19 cellular contexts compared by ENCODE assay signal in the genomic region with DNA sequence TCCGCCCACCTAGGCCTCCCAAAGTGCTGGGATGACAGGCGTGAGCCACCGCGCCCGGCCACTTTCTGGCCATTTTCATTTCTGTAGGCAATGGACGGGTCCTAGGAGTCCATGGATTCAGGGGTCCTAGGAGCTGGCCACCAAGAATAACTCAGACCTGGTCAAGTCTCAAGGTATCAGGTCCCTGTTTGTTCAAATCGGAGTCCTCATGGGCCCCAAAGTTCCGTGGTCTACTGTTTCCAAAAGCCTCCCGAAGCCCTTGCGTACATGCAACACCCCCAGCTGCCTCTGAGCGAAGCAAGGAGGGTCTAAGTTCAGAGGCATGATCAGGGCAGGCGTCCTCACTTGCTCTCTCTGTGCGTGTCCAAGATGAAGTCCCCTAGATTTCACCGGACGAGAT. TPM values are rescaled to one million over a fixed set of nuclear protein-coding genes. Genes with fewer than 3 reads are reported as not detected.
DNase-seq lines count a peak whose midpoint lies in the region; ATAC-seq and TF ChIP-seq lines count a peak whose summit lies in the region.
"Had no signal": no experiment of that assay in that cellular context is flagged by ENCODE, and none has a peak within 500 bp of the region (broad histone marks: within the 10 kb centered on the region; RNA-seq: fewer than 3 reads in every experiment).

No MANE protein-coding gene starts in this region.

- no peak overlapping the region for H3K9ac ChIP-seq in DND-41 (ENCODE audit: low read depth, low read length)

- peaks cover 2% of the 10 kb centered on the region for H3K36me3 Mint-ChIP-seq in activated naive CD8-positive, alpha-beta T cell
- peaks cover 11% of the 10 kb centered on the region for H3K36me3 Mint-ChIP-seq in activated naive CD8-positive, alpha-beta T cell treated with anti-CD3 and anti-CD28 coated beads, Interleukin-2, amount 50 U/mL, for 24 hours (ENCODE audit: low read depth)
- peaks cover 43% of the 10 kb centered on the region for H3K36me3 Mint-ChIP-seq in activated T-helper 2 cell treated with anti-CD3 and anti-CD28 coated beads, Interferon-gamma antibody, Interleukin-2, Interleukin-4, amounts not matched to agents 10 μg/mL and 5 μg/mL and 100 μg/mL, durations not matched to agents 14 hours and 24 hours and 36 hours (ENCODE audit: low read depth)

- H3K4me1 ChIP-seq in DND-41 (ENCODE audit: insufficient read depth, low read length): peaks cover 13% of the 10 kb centered on the region
- no peaks in the 10 kb centered on the region for H3K4me1 ChIP-seq in suprapubic skin
- H3K4me1 ChIP-seq: BE2C had no signal

- H3K4me2 ChIP-seq in DND-41 (ENCODE audit: insufficient read depth, low read length): no peak overlapping the region

- TF ChIP-seq EP300 in suprapubic skin (IDR thresholded peaks at IDR 0.05): no peak

- no peak overlapping the region for H3K4me3 Mint-ChIP-seq in activated naive CD8-positive, alpha-beta T cell
- H3K4me3 Mint-ChIP-seq in activated naive CD8-positive, alpha-beta T cell treated with anti-CD3 and anti-CD28 coated beads, Interleukin-2, amount 50 U/mL, for 24 hours: no peak overlapping the region
- no peak overlapping the region for H3K4me3 Mint-ChIP-seq in activated T-helper 2 cell treated with anti-CD3 and anti-CD28 coated beads, Interferon-gamma antibody, Interleukin-2, Interleukin-4, amounts not matched to agents 10 μg/mL and 5 μg/mL and 100 μg/mL, durations not matched to agents 14 hours and 24 hours and 36 hours (ENCODE audit: low read depth)

- TF ChIP-seq POLR2A in suprapubic skin (IDR thresholded peaks at IDR 0.05): no peak

- H3K27me3 Mint-ChIP-seq in activated naive CD8-positive, alpha-beta T cell: no peaks in the 10 kb centered on the region
- no peaks in the 10 kb centered on the region for H3K27me3 Mint-ChIP-seq in activated naive CD8-positive, alpha-beta T cell treated with anti-CD3 and anti-CD28 coated beads, Interleukin-2, amount 50 U/mL, for 24 hours
- H3K27me3 Mint-ChIP-seq in activated T-helper 2 cell treated with anti-CD3 and anti-CD28 coated beads, Interferon-gamma antibody, Interleukin-2, Interleukin-4, amounts not matched to agents 10 μg/mL and 5 μg/mL and 100 μg/mL, durations not matched to agents 14 hours and 24 hours and 36 hours (ENCODE audit: low read depth): no peaks in the 10 kb centered on the region

- TF ChIP-seq CTCF in DND-41 (IDR thresholded peaks at IDR 0.05; ENCODE audit: borderline replicate concordance, extremely low read depth, low read length, poor library complexity, severe bottlenecking) (no peak), suprapubic skin (IDR thresholded peaks at IDR 0.05) (no peak)

- H3K36me3 ChIP-seq in DND-41 (ENCODE audit: insufficient read depth, low read length) (peaks cover 71% of the 10 kb centered on the region), suprapubic skin (no peaks in the 10 kb centered on the region)
- H3K36me3 ChIP-seq: BE2C had no signal

- H2AFZ ChIP-seq in DND-41 (ENCODE audit: low read depth, low read length): no peak overlapping the region

- H3K27ac ChIP-seq in DND-41 (ENCODE audit: low read length): peak overlapping the region; percentile 49; the same call in 1 of the 2 replicates
- H3K27ac ChIP-seq in suprapubic skin: no peak overlapping the region

- H3K9me3 Mint-ChIP-seq in activated naive CD8-positive, alpha-beta T cell (ENCODE audit: low read depth): no peaks in the 10 kb centered on the region
- no peaks in the 10 kb centered on the region for H3K9me3 Mint-ChIP-seq in activated naive CD8-positive, alpha-beta T cell treated with anti-CD3 and anti-CD28 coated beads, Interleukin-2, amount 50 U/mL, for 24 hours
- no peaks in the 10 kb centered on the region for H3K9me3 Mint-ChIP-seq in activated T-helper 2 cell treated with anti-CD3 and anti-CD28 coated beads, Interferon-gamma antibody, Interleukin-2, Interleukin-4, amounts not matched to agents 10 μg/mL and 5 μg/mL and 100 μg/mL, durations not matched to agents 14 hours and 24 hours and 36 hours

- peak overlapping the region; percentile 28 for H3K27ac Mint-ChIP-seq in activated naive CD8-positive, alpha-beta T cell
- H3K27ac Mint-ChIP-seq in activated naive CD8-positive, alpha-beta T cell treated with anti-CD3 and anti-CD28 coated beads, Interleukin-2, amount 50 U/mL, for 24 hours: no peak overlapping the region
- peak overlapping the region; percentile 38 for H3K27ac Mint-ChIP-seq in activated T-helper 2 cell treated with anti-CD3 and anti-CD28 coated beads, Interferon-gamma antibody, Interleukin-2, Interleukin-4, amounts not matched to agents 10 μg/mL and 5 μg/mL and 100 μg/mL, durations not matched to agents 14 hours and 24 hours and 36 hours

- H3K4me3 ChIP-seq in DND-41 (ENCODE audit: low read depth in 1 of 2, low read length in 2 of 2) (no peak overlapping the region), suprapubic skin (no peak overlapping the region)

- no peak for ATAC-seq in activated naive CD8-positive, alpha-beta T cell treated with anti-CD3 and anti-CD28 coated beads, Interleukin-2, amount 50 U/mL, for 24 hours
- no peak for ATAC-seq in DND-41 (ENCODE audit: insufficient read depth, low read depth)
- ATAC-seq in HG03469 (IDR thresholded peaks at IDR 0.05; ENCODE audit: unreplicated experiment): no peak
- ATAC-seq: Panc1 had no signal

- H3K9me3 ChIP-seq in DND-41 (ENCODE audit: insufficient read depth, low read length, severe bottlenecking) (no peaks in the 10 kb centered on the region), suprapubic skin (peaks cover 13% of the 10 kb centered on the region)
- H3K9me3 ChIP-seq: BE2C had no signal

- peaks cover 92% of the 10 kb centered on the region for H3K79me2 ChIP-seq in DND-41 (ENCODE audit: insufficient read depth, low read length)

- 85% methylated on average over 10 of the region's 15 CpGs for WGBS in suprapubic skin

- H3K4me1 Mint-ChIP-seq in activated naive CD8-positive, alpha-beta T cell (ENCODE audit: low read depth): peaks cover 35% of the 10 kb centered on the region
- peaks cover 45% of the 10 kb centered on the region for H3K4me1 Mint-ChIP-seq in activated naive CD8-positive, alpha-beta T cell treated with anti-CD3 and anti-CD28 coated beads, Interleukin-2, amount 50 U/mL, for 24 hours
- H3K4me1 Mint-ChIP-seq in activated T-helper 2 cell treated with anti-CD3 and anti-CD28 coated beads, Interferon-gamma antibody, Interleukin-2, Interleukin-4, amounts not matched to agents 10 μg/mL and 5 μg/mL and 100 μg/mL, durations not matched to agents 14 hours and 24 hours and 36 hours (ENCODE audit: low read depth): peaks cover 27% of the 10 kb centered on the region

- DNase-seq in activated naive CD8-positive, alpha-beta T cell treated with anti-CD3 and anti-CD28 coated beads, Interleukin-2, amount 50 U/mL, for 24 hours: no peak
- DNase-seq in DND-41 (peak; percentile 2), suprapubic skin (ENCODE audit: low spot score in 2 of 2) (peak; percentile 26 to 56), cerebellar nuclear complex (lab: John Stamatoyannopoulos, UW) (no peak)
- no peak for DNase-seq in activated T-helper 2 cell treated with anti-CD3 and anti-CD28 coated beads, Interferon-gamma antibody, Interleukin-2, Interleukin-4, amounts not matched to agents 10 μg/mL and 5 μg/mL and 100 μg/mL, durations not matched to agents 14 hours and 24 hours and 36 hours (ENCODE audit: low spot score)
- DNase-seq: ACHN, BE2C, COR-L47, DMS153, MM.1S, NCI-H1105 treated with DMSO at 0.1 percent for 48 hours, NCI-H187 treated with DMSO at 0.1 percent for 48 hours, NCI-H2171, NCI-H446 treated with DMSO at 0.1 percent for 48 hours, NCI-H748 treated with DMSO at 0.1 percent for 48 hours, SHP77 had no signal

- peaks cover 59% of the 10 kb centered on the region for H4K20me1 ChIP-seq in DND-41 (ENCODE audit: insufficient read depth, low read length)

- intact Hi-C loops in activated T-helper 2 cell treated with anti-CD3 and anti-CD28 coated beads, Interferon-gamma antibody, Interleukin-2, Interleukin-4, amounts not matched to agents 10 μg/mL and 5 μg/mL and 100 μg/mL, durations not matched to agents 14 hours and 24 hours and 36 hours (cut with micrococcal nuclease): no loop called here

- H3K27me3 ChIP-seq in DND-41 (ENCODE audit: insufficient read depth, low read length, poor library complexity): no peaks in the 10 kb centered on the region
- no peaks in the 10 kb centered on the region for H3K27me3 ChIP-seq in suprapubic skin
- H3K27me3 ChIP-seq: BE2C had no signal

RNA-seq across cellular contexts. Expression of a gene that starts 30.1 kb away (rescaled TPM):
- 33.1 and 34.5 TPM in 2 replicates for total RNA-seq in activated T-helper 2 cell treated with anti-CD3 and anti-CD28 coated beads, Interferon-gamma antibody, Interleukin-2, Interleukin-4, amounts not matched to agents 10 μg/mL and 5 μg/mL and 100 μg/mL, durations not matched to agents 14 hours and 24 hours and 36 hours
- under 1 TPM in 1 of 4 donors, not detected in 3; 0.25 TPM for total RNA-seq in suprapubic skin

RNA-seq across cellular contexts. Expression of a gene that starts 54.2 kb away (rescaled TPM):
- total RNA-seq in activated T-helper 2 cell treated with anti-CD3 and anti-CD28 coated beads, Interferon-gamma antibody, Interleukin-2, Interleukin-4, amounts not matched to agents 10 μg/mL and 5 μg/mL and 100 μg/mL, durations not matched to agents 14 hours and 24 hours and 36 hours: 41.8 and 42.6 TPM in 2 replicates
- 10 to 100 TPM; 19.4 to 27.7 (median 24.4) TPM for total RNA-seq in suprapubic skin

Comparison
In these comparisons a context has a peak if more than half of its experiments do, and no peak if none do; other contexts are left out.
1. DNase-seq: peak in DND-41 (single experiment) and suprapubic skin (2 of 2); none in activated naive CD8-positive, alpha-beta T cell treated with anti-CD3 and anti-CD28 coated beads, Interleukin-2, amount 50 U/mL, for 24 hours (single experiment), activated T-helper 2 cell treated with anti-CD3 and anti-CD28 coated beads, Interferon-gamma antibody, Interleukin-2, Interleukin-4, amounts not matched to agents 10 μg/mL and 5 μg/mL and 100 μg/mL, durations not matched to agents 14 hours and 24 hours and 36 hours (single experiment) and cerebellar nuclear complex (0 of 2).
2. RNA of a gene that starts 30.1 kb away (total RNA-seq): 33.1 to 34.5 TPM in activated T-helper 2 cell treated with anti-CD3 and anti-CD28 coated beads, Interferon-gamma antibody, Interleukin-2, Interleukin-4, amounts not matched to agents 10 μg/mL and 5 μg/mL and 100 μg/mL, durations not matched to agents 14 hours and 24 hours and 36 hours; 0.25 TPM in suprapubic skin; every median in the first group is over 10 times any median in the second.